ENCODE assay signal across 9 cellular contexts in genomic region chr3:100463002-100463401, GRCh38. TPM values are rescaled to one million over a fixed set of nuclear protein-coding genes. Genes with fewer than 3 reads are reported as not detected.
DNase-seq lines count a peak whose midpoint lies in the region; ATAC-seq and TF ChIP-seq lines count a peak whose summit lies in the region.
"Had no signal": no experiment of that assay in that cellular context is flagged by ENCODE, and none has a peak within 500 bp of the region (broad histone marks: within the 10 kb centered on the region; RNA-seq: fewer than 3 reads in every experiment).

No MANE protein-coding gene starts in this region.

- H3K9me3 Mint-ChIP-seq in effector memory CD8-positive, alpha-beta T cell: no peaks in the 10 kb centered on the region

- H3K4me3 Mint-ChIP-seq in effector memory CD8-positive, alpha-beta T cell: no peak overlapping the region
- H3K4me3 Mint-ChIP-seq: IgD-negative memory B cell had no signal

- DNase-seq in A673 (ENCODE audit: low spot score) (peak; percentile 76), GM04503 (ENCODE audit: low read depth) (peak; percentile 22), H4 (ENCODE audit: low spot score) (peak; percentile 65), Peyer's patch (no peak), medulla oblongata (ENCODE audit: extremely low spot score) (peak; percentile 57), occipital lobe (lab: John Stamatoyannopoulos, UW) (no peak)
- peak; percentile 27 for DNase-seq in Jurkat, Clone E6-1 (ENCODE audit: low read depth, low spot score)
- no peak for DNase-seq in effector memory CD8-positive, alpha-beta T cell

- no TSS peak for BruUV-seq in A673 (replicated peaks; lab: Mats Ljungman, UMichigan)

- TF ChIP-seq POLR2A in Peyer's patch (IDR thresholded peaks at IDR 0.05): no peak

- no peaks in the 10 kb centered on the region for H3K36me3 Mint-ChIP-seq in effector memory CD8-positive, alpha-beta T cell (ENCODE audit: insufficient read depth)
- H3K36me3 Mint-ChIP-seq: IgD-negative memory B cell had no signal

- H3K27ac Mint-ChIP-seq in effector memory CD8-positive, alpha-beta T cell: no peak overlapping the region
- H3K27ac Mint-ChIP-seq: IgD-negative memory B cell had no signal

- POLR2A ChIA-PET in A673 (lab: Charles Lee; ENCODE audit: low non-redundant PET): interaction anchor here (0.7 kb wide), 1 partner anchor 61 kb away, joined by 3 read pairs; the partner anchor contains the start of gene LNP1

- CTCF ChIA-PET in A673 (lab: Charles Lee): interaction anchor here (0.5 to 1.8 kb wide), 21 partner anchors 12 to 733 kb away, joined by 3 to 25 read pairs (median 5); partner anchors contain the start of genes LNP1, TFG, TMEM45A and TOMM70

- H3K36me3 ChIP-seq in A673 (ENCODE audit: insufficient read depth, low read length, poor library complexity, severe bottlenecking) (no peaks in the 10 kb centered on the region), Peyer's patch (no peaks in the 10 kb centered on the region)

- H3K27ac ChIP-seq in A673 (ENCODE audit: low read depth, low read length, poor library complexity, severe bottlenecking) (no peak overlapping the region), Peyer's patch (no peak overlapping the region)

- no peaks in the 10 kb centered on the region for H3K27me3 Mint-ChIP-seq in effector memory CD8-positive, alpha-beta T cell

- H3K4me3 ChIP-seq in A673 (ENCODE audit: low read depth, low read length, poor library complexity, severe bottlenecking) (no peak overlapping the region), Peyer's patch (no peak overlapping the region)
- no peak overlapping the region for H3K4me3 ChIP-seq in Jurkat, Clone E6-1 (ENCODE audit: low read length)

- peaks cover 6% of the 10 kb centered on the region for H3K9me3 ChIP-seq in A673 (ENCODE audit: low read depth, low read length, poor library complexity, severe bottlenecking)
- H3K9me3 ChIP-seq in Peyer's patch: no peaks in the 10 kb centered on the region

- no peaks in the 10 kb centered on the region for H3K27me3 ChIP-seq in A673 (replicated peaks; ENCODE audit: insufficient read depth, low read depth, low read length, poor library complexity)
- H3K27me3 ChIP-seq in Peyer's patch: no peaks in the 10 kb centered on the region

- H3K4me1 ChIP-seq in A673 (ENCODE audit: insufficient read depth, low read length, poor library complexity, severe bottlenecking) (no peaks in the 10 kb centered on the region), Peyer's patch (no peaks in the 10 kb centered on the region)

- TF ChIP-seq CTCF in A673 (conservative IDR thresholded peaks at IDR 0.05; ENCODE audit: low read depth, low read length): peak; percentile 83
- peak in 5 of 6 experiments; percentile 58 to 91 (median 89) for TF ChIP-seq CTCF in Peyer's patch (IDR thresholded peaks at IDR 0.05)

- peak; percentile 54 for ATAC-seq in effector memory CD8-positive, alpha-beta T cell (replicated peaks)

- intact Hi-C loops in A673 (cut with micrococcal nuclease; ENCODE audit: unreplicated experiment): loop anchor here (1.0 to 10.0 kb wide), 7 partner anchors 127 to 732 kb away; no protein-coding TSS in a partner anchor

- H3K4me1 Mint-ChIP-seq in effector memory CD8-positive, alpha-beta T cell (ENCODE audit: low read depth in 2 of 2): peaks cover 8 to 12% of the 10 kb centered on the region in 2 donors

RNA-seq across cellular contexts. Expression of gene TMEM45A, which starts 29.4 kb away (rescaled TPM):
- total RNA-seq in A673 (2021) (3.4 and 5.0 TPM in 2 replicates), Peyer's patch (1 to 10 TPM in 2 of 4 donors, under 1 TPM in 1, not detected in 1; 0.66 to 5.3 (median 4.7) TPM), occipital lobe (3.0 TPM)
- 22.1 and 31.6 TPM in 2 replicates for total RNA-seq in H4 (2014; rRNA removed; shearing (Covaris generic))
- not detected for polyA plus RNA-seq in Jurkat, Clone E6-1 (2012; ENCODE audit: insufficient read depth, insufficient read length)

Comparison
In these comparisons a context has a peak if more than half of its experiments do, and no peak if none do; other contexts are left out.
1. DNase-seq: peak in A673 (single experiment), GM04503 (single experiment), H4 (single experiment), Jurkat, Clone E6-1 (single experiment) and medulla oblongata (single experiment); none in Peyer's patch (0 of 3), effector memory CD8-positive, alpha-beta T cell (0 of 3) and occipital lobe (single experiment).